Comparison of ENCODE assay signal across 21 cellular contexts in genomic region chr14:27668531-27668930, GRCh38.
"Had no signal": no experiment of that assay in that cellular context is flagged by ENCODE, and none has a peak within 500 bp of the region (broad histone marks: within the 10 kb centered on the region; RNA-seq: fewer than 3 reads in every experiment).

No MANE protein-coding gene starts in this region.

- DNase-seq: IMR-90, Karpas-422, KG1, MG63, NCI-H1092, NCI-H1105 treated with DMSO at 0.1 percent for 48 hours, NCI-H1417 treated with DMSO at 0.1 percent for 48 hours, NCI-H146, NCI-H187, NCI-H2029, NCI-H2081 treated with DMSO at 0.1 percent for 48 hours, NCI-H2171, NCI-H226, NCI-H446, NCI-H510A, NCI-H524 treated with DMSO at 0.1 percent for 48 hours, NCI-H69, NCI-H774, SHP77 had no signal

- ATAC-seq: HepG2, SK-N-SH treated with all-trans-retinoic acid at 6 μM for 48 hours had no signal
